In genomic region chr6:17706580-17707370, GRCh38 we compare ENCODE assay signal across 8 cellular contexts. TPM values are rescaled to one million over a fixed set of nuclear protein-coding genes. Genes with fewer than 3 reads are reported as not detected.
DNase-seq lines count a peak whose midpoint lies in the region; ATAC-seq and TF ChIP-seq lines count a peak whose summit lies in the region.

NUP153 (minus strand) TSS chr6:17706925; CDS start chr6:17706387, 538 bp downstream.

- intact Hi-C loops in left lung (cut with DNase I) = no loop called here

- H3K4me3 ChIP-seq in left lung = peak within 1 kb of the TSS; percentile 87 to 90

- H3K27ac ChIP-seq in C4-2B (peak within 1 kb of the TSS; percentile 98), left lung (peak within 1 kb of the TSS; percentile 99 to 100)

- ATAC-seq in GM19395 (IDR thresholded peaks at IDR 0.05; ENCODE audit: unreplicated experiment) (peak; percentile 56), HG03565 (IDR thresholded peaks at IDR 0.05; ENCODE audit: unreplicated experiment) (peak; percentile 66), left lung (peak; percentile 86)

- H3K9me3 ChIP-seq in left lung = no peaks in the 10 kb centered on the region

- peak; percentile 98 for DNase-seq in NCI-H774 (lab: John Stamatoyannopoulos, UW)
- DNase-seq in activated CD4-positive, alpha-beta T cell treated with anti-CD3 and anti-CD28 coated beads, Interleukin-2, amount 50 U/mL, for 4 hours = peak; percentile 99 to 100
- DNase-seq in dermis blood vessel endothelial cell = peak; percentile 99
- peak; percentile 98 to 99 for DNase-seq in left lung
- DNase-seq in stimulated activated CD4-positive, alpha-beta T cell treated with anti-CD3 and anti-CD28 coated beads, Interleukin-2, amount 100 ng/mL, for 48 hours = peak; percentile 100

- peaks cover 15 to 38% of the 10 kb centered on the region in 2 donors for H3K4me1 ChIP-seq in left lung

- no peak for TF ChIP-seq CTCF in C4-2B (conservative IDR thresholded peaks at IDR 0.05)
- TF ChIP-seq CTCF in left lung (IDR thresholded peaks at IDR 0.05) = no peak

- no peaks in the 10 kb centered on the region for H3K27me3 ChIP-seq in left lung

- no peaks in the 10 kb centered on the region for H3K36me3 ChIP-seq in left lung

RNA-seq across cellular contexts. Expression of gene NUP153, which starts in this region (rescaled TPM):
- total RNA-seq in dermis blood vessel endothelial cell = 31.3 and 41.7 TPM in 2 replicates
- 10 to 100 TPM; 28.2 to 35.9 TPM for total RNA-seq in left lung

Comparison
In these comparisons a context has a peak if more than half of its experiments do, and no peak if none do; other contexts are left out.
1. Peak in every context shown above with its lines: DNase-seq, ATAC-seq, H3K4me3 ChIP-seq and H3K27ac ChIP-seq.